Comparison of ENCODE assay signal across 8 cellular contexts in the genomic region with DNA sequence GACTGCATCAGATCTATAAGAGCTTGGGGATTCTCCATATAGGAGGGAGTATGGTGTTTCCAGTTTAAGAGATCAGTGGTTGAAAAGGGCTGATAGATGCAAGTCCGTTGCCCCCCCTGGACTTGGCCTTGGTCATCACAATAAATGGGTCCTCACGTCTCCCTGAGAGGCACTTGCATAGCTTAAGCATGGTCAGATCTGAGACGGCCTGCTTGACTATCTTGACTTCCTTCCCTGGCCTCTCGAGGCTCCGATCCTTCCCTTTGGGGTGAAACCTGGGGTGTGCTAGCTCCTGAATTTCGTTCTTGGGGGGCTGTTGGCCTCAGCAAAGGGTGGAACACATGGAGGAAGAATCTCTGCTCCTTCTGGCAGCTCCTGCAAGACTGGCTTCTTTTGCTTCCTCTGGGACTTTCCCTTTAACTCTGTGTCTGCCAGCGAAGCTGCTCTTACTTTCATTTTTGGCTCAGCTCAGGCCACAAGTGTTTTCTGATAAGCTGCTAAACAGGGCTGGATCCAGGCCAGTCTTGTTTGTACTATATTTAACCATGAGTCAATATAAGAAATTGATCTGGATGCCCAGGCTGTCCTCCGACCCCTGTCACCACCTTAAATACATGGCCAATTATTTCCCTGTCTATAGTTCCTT. TPM values are rescaled to one million over a fixed set of nuclear protein-coding genes. Genes with fewer than 3 reads are reported as not detected.
DNase-seq lines count a peak whose midpoint lies in the region; ATAC-seq and TF ChIP-seq lines count a peak whose summit lies in the region.

No MANE protein-coding gene starts in this region.

- H3K36me3 ChIP-seq in KOPT-K1 (ENCODE audit: insufficient read depth, low read length): no peaks in the 10 kb centered on the region
- H3K36me3 ChIP-seq in adipocyte (ENCODE audit: control insufficient read depth, insufficient read depth, low read length, severe bottlenecking): no peaks in the 10 kb centered on the region
- no peaks in the 10 kb centered on the region for H3K36me3 ChIP-seq in mucosa of descending colon (ENCODE audit: low read depth)
- H3K36me3 ChIP-seq in SJCRH30: no peaks in the 10 kb centered on the region

- H3K4me3 ChIP-seq in GM12864 (ENCODE audit: low read depth, low read length) (peak overlapping the region; percentile 32), adipocyte (ENCODE audit: low read length) (peak overlapping the region; percentile 37), mucosa of descending colon (no peak overlapping the region), SJCRH30 (no peak overlapping the region)

- DNase-seq in GM12864 (ENCODE audit: low read depth) (peak; percentile 80), adipocyte (ENCODE audit: low read depth) (peak; percentile 57), mucosa of descending colon (peak in 1 of 3 donors; percentile 30), SJCRH30 (no peak), NCI-H1092 treated with DMSO at 0.1 percent for 48 hours (lab: John Stamatoyannopoulos, UW) (no peak), substantia nigra (lab: John Stamatoyannopoulos, UW) (no peak)

- TF ChIP-seq CTCF in GM12864 (IDR thresholded peaks at IDR 0.05; ENCODE audit: low read depth, low read length, missing control alignments) (no peak), mucosa of descending colon (IDR thresholded peaks at IDR 0.05) (no peak)

- H3K9ac ChIP-seq in adipocyte (ENCODE audit: low read length): peak overlapping the region; percentile 44

- intact Hi-C loops in mucosa of descending colon (cut with DNase I, micrococcal nuclease): no loop called here

- H3K27ac ChIP-seq in KOPT-K1 (ENCODE audit: low read depth, low read length, poor library complexity, severe bottlenecking) (peak overlapping the region; percentile 61), SJCRH30 (no peak overlapping the region), substantia nigra (ENCODE audit: low read depth, low read length, poor library complexity, severe bottlenecking) (no peak overlapping the region)

- peaks cover 19% of the 10 kb centered on the region for H3K9me3 ChIP-seq in KOPT-K1 (ENCODE audit: insufficient read depth, low read length, poor library complexity, severe bottlenecking)
- peaks cover 25% of the 10 kb centered on the region for H3K9me3 ChIP-seq in adipocyte (ENCODE audit: control insufficient read depth, low read length)
- peaks cover 4% of the 10 kb centered on the region for H3K9me3 ChIP-seq in mucosa of descending colon
- H3K9me3 ChIP-seq in SJCRH30 (replicated peaks): no peaks in the 10 kb centered on the region

- H3K27me3 ChIP-seq in adipocyte (replicated peaks; ENCODE audit: control insufficient read depth, insufficient read depth, low read length): peaks cover 10% of the 10 kb centered on the region
- H3K27me3 ChIP-seq in SJCRH30: no peaks in the 10 kb centered on the region

- H3K4me1 ChIP-seq in adipocyte (ENCODE audit: control insufficient read depth, insufficient read depth, low read length) (no peaks in the 10 kb centered on the region), mucosa of descending colon (ENCODE audit: low read depth) (no peaks in the 10 kb centered on the region), SJCRH30 (no peaks in the 10 kb centered on the region)

- peak; percentile 94 for ATAC-seq in GM21528 (IDR thresholded peaks at IDR 0.05; ENCODE audit: low FRiP score, unreplicated experiment)
- ATAC-seq in mucosa of descending colon: peak; percentile 79

RNA-seq across cellular contexts. Expression of gene ZNF485, which starts 11.2 kb away (rescaled TPM):
- 1 to 10 TPM; 2.4 to 5.8 (median 4.3) TPM for total RNA-seq in mucosa of descending colon
- 2.2 and 2.9 TPM in 2 replicates for total RNA-seq in SJCRH30 (2014; rRNA removed; shearing (Covaris generic))

RNA-seq across cellular contexts. Expression of gene ZNF239, which starts 20.7 kb away (rescaled TPM):
- 1 to 10 TPM; 1.5 to 3.7 (median 1.9) TPM for total RNA-seq in mucosa of descending colon
- not detected in 2 replicates for total RNA-seq in SJCRH30 (2014; rRNA removed; shearing (Covaris generic))

RNA-seq across cellular contexts. Expression of gene ZNF32, which starts 53.6 kb away (rescaled TPM):
- total RNA-seq in mucosa of descending colon: 10 to 100 TPM; 10.6 to 46.5 (median 14.8) TPM
- total RNA-seq in SJCRH30 (2014; rRNA removed; shearing (Covaris generic)): 12.0 and 14.8 TPM in 2 replicates

Comparison
In these comparisons a context has a peak if more than half of its experiments do, and no peak if none do; other contexts are left out.
1. DNase-seq: peak in GM12864 (single experiment) and adipocyte (single experiment); none in SJCRH30 (0 of 2), NCI-H1092 treated with DMSO at 0.1 percent for 48 hours (single experiment) and substantia nigra (0 of 49).
2. H3K4me3 ChIP-seq: peak in GM12864 (single experiment) and adipocyte (single experiment); none in mucosa of descending colon (single experiment) and SJCRH30 (single experiment).